8 cellular contexts compared by ENCODE assay signal in the genomic region with DNA sequence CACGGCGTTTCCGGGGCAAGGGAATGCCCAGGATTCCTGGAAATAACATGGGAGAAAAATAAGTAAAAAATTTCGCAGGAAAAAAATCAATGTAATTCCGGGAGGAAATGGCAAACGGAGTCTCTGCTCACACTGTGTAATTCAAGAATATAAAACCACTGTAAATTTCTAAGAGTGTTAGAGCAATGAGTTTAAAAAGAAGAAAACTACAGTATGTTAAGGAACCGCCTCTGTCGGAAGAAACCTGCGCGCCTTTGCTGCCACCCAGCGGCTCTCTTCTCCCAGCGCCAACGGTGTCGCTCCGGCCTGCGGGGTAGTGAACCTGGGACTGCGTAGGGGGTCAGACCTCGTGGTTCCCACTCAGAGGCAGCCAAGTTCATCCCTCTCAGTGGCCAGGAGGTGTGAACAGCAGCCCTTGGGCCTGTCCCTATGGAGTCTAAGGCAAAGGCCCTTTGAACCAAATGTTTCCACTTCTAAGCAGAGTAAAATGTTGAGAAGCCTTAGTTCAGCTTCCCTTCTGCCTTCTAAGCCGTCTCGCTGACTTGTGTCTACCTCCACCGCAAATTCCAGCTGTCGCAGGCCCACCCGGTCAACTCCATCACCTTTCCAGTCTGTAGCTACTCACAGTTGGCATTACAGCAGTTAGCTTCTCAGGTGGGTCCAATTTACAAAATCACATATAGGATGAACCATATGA. TPM values are rescaled to one million over a fixed set of nuclear protein-coding genes. Genes with fewer than 3 reads are reported as not detected.
DNase-seq lines count a peak whose midpoint lies in the region; ATAC-seq and TF ChIP-seq lines count a peak whose summit lies in the region.

No MANE protein-coding gene starts in this region.

- H3K27me3 Mint-ChIP-seq in endodermal cell (ENCODE audit: insufficient read depth) (no peaks in the 10 kb centered on the region), mesothelial cell of epicardium (ENCODE audit: low read depth) (no peaks in the 10 kb centered on the region)

- H3K9ac ChIP-seq in endodermal cell (ENCODE audit: extremely low read depth, low read length, poor library complexity, severe bottlenecking) = peak overlapping the region; percentile 68

- peak overlapping the region; percentile 78 for H3K27ac Mint-ChIP-seq in endodermal cell
- peak overlapping the region; percentile 87 for H3K27ac Mint-ChIP-seq in mesothelial cell of epicardium

- no peaks in the 10 kb centered on the region for H3K9me3 Mint-ChIP-seq in endodermal cell
- no peaks in the 10 kb centered on the region for H3K9me3 Mint-ChIP-seq in mesothelial cell of epicardium

- H3K4me1 ChIP-seq in endodermal cell (ENCODE audit: control insufficient read depth, insufficient read depth, low read length) = no peaks in the 10 kb centered on the region

- no peaks in the 10 kb centered on the region for H3K9me3 ChIP-seq in endodermal cell (ENCODE audit: control insufficient read depth, low read length)

- H3K4me3 Mint-ChIP-seq in endodermal cell (peak overlapping the region; percentile 69), mesothelial cell of epicardium (peak overlapping the region; percentile 87)

- WGBS in endodermal cell (ENCODE audit: insufficient coverage in 1 of 2, insufficient read length in 1 of 2), 2 experiments = 22 to 38% methylated on average over 10 to 23 of the region's 23 CpGs

- H3K36me3 Mint-ChIP-seq in endodermal cell (ENCODE audit: low read depth) (no peaks in the 10 kb centered on the region), mesothelial cell of epicardium (peaks cover 7% of the 10 kb centered on the region)

- peak overlapping the region; percentile 91 for H3K4me3 ChIP-seq in endodermal cell (ENCODE audit: low read length)

- H3K36me3 ChIP-seq in endodermal cell (ENCODE audit: control insufficient read depth, insufficient read depth, low read length) = no peaks in the 10 kb centered on the region

- peak; percentile 78 for ATAC-seq in GM21381 (IDR thresholded peaks at IDR 0.05; ENCODE audit: unreplicated experiment)

- H3K27me3 ChIP-seq in endodermal cell (ENCODE audit: control insufficient read depth, insufficient read depth, low read length, poor library complexity, severe bottlenecking) = no peaks in the 10 kb centered on the region

- H3K27ac ChIP-seq in endodermal cell (ENCODE audit: low read depth, low read length) = no peak overlapping the region

- H3K4me1 Mint-ChIP-seq in endodermal cell = peaks cover 6% of the 10 kb centered on the region
- peaks cover 12% of the 10 kb centered on the region for H3K4me1 Mint-ChIP-seq in mesothelial cell of epicardium

- in situ Hi-C loops in Caki2 (cut with HindIII; ENCODE audit: low pct_unique_long_range_greater_than_20kb, low sequenced_read_pairs) = no loop called here

- peak; percentile 93 for TF ChIP-seq CTCF in endodermal cell (conservative IDR thresholded peaks at IDR 0.05)
- peak; percentile 63 for TF ChIP-seq CTCF in mesothelial cell of epicardium (IDR thresholded peaks at IDR 0.05; ENCODE audit: unreplicated experiment)

- DNase-seq in Caki2 (ENCODE audit: low read depth) = peak; percentile 82
- peak; percentile 94 for DNase-seq in HT-29 (ENCODE audit: low spot score)
- DNase-seq in NOMO-1 (lab: John Stamatoyannopoulos, UW; ENCODE audit: unreplicated experiment in 2 of 2) = peak; percentile 70 to 85
- peak; percentile 58 for DNase-seq in activated CD8-positive, alpha-beta memory T cell treated with anti-CD3 and anti-CD28 coated beads, Interleukin-2, amount 50 U/mL, for 1 hour (ENCODE audit: extremely low read depth)
- DNase-seq in endodermal cell = peak; percentile 96
- DNase-seq in mesothelial cell of epicardium (ENCODE audit: low spot score in 2 of 2, unreplicated experiment in 2 of 2) = peak; percentile 59 to 85
- DNase-seq in stimulated activated CD8-positive, alpha-beta memory T cell treated with anti-CD3 and anti-CD28 coated beads, Interleukin-15, amount 100 ng/mL, for 4 hours (ENCODE audit: low read depth in 2 of 2) = peak; percentile 66

RNA-seq across cellular contexts. Expression of gene RAB27A, which starts 0.9 kb away (rescaled TPM):
- total RNA-seq in Caki2 (2014; rRNA removed; shearing (Covaris generic); ENCODE audit: low replicate concordance) = 10.0 and 14.0 TPM in 2 replicates
- 0.63 and 1.4 TPM in 2 replicates for total RNA-seq in HT-29 (2014; rRNA removed; shearing (Covaris generic))
- 1 to 10 TPM; 8.8 to 9.1 TPM for total RNA-seq in endodermal cell
- polyA plus RNA-seq in endodermal cell (2013, experiment 1 of 2) = 5.7 TPM
- polyA plus RNA-seq in endodermal cell (2013, experiment 2 of 2) = 4.1 TPM
- total RNA-seq in mesothelial cell of epicardium = 9.5 to 13.1 TPM (median 12.1 TPM) in 3 replicates

RNA-seq across cellular contexts. Expression of gene PIGBOS1, which starts 28.4 kb away (rescaled TPM):
- 11.4 and 23.7 TPM in 2 replicates for total RNA-seq in Caki2 (2014; rRNA removed; shearing (Covaris generic); ENCODE audit: low replicate concordance)
- 3.5 and 3.9 TPM in 2 replicates for total RNA-seq in HT-29 (2014; rRNA removed; shearing (Covaris generic))
- 10 to 100 TPM; 12.1 to 14.3 TPM for total RNA-seq in endodermal cell
- polyA plus RNA-seq in endodermal cell (2013, experiment 1 of 2) = 16.7 TPM
- 20.8 TPM for polyA plus RNA-seq in endodermal cell (2013, experiment 2 of 2)
- total RNA-seq in mesothelial cell of epicardium = 11.8 to 19.7 TPM (median 15.5 TPM) in 3 replicates

RNA-seq across cellular contexts. Expression of gene PIGB, which starts 28.5 kb away (rescaled TPM):
- 26.0 and 28.7 TPM in 2 replicates for total RNA-seq in Caki2 (2014; rRNA removed; shearing (Covaris generic); ENCODE audit: low replicate concordance)
- total RNA-seq in HT-29 (2014; rRNA removed; shearing (Covaris generic)) = 7.2 and 8.0 TPM in 2 replicates
- total RNA-seq in endodermal cell = 1 to 10 TPM; 9.3 to 9.4 TPM
- polyA plus RNA-seq in endodermal cell (2013, experiment 1 of 2) = 8.2 TPM
- 8.7 TPM for polyA plus RNA-seq in endodermal cell (2013, experiment 2 of 2)
- 14.4 to 19.3 TPM (median 15.4 TPM) in 3 replicates for total RNA-seq in mesothelial cell of epicardium
